In the genomic region with DNA sequence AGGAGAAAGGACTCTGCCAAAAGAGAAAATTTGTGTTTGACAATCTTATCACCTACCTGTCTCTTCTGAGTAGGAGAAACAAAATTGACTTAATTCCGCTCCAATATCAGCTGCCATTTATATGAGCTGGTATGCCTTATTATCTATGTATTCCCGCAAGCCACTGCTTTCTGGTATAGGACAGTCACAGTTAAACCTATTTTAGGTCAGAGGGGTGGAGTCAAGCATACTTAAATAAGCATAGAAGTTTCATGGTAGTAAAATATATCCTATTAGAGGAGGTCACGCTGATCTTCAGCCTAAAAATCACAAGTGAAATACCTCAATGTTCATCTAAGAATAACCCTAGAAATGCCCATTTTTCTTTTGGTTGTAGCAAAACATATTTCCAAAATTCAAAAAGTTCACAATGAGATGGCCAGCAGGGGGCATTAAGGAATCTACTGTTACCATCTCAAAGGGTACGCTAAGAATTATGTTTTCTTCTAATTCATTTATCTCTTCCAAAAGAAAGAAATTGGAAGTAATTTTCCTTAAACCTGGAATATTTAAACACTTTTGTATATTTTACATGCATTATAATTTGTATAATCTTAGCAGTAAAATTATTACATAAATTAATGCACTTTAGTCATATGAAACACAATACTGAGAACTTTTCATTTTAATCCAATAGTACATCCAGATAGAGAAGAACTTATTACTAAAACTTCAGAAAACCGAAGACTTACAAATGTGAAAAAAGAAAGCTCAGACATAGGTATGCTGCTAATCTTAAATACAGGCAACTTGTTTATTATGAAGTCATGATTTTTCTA, we compare ENCODE assay signal across 8 cellular contexts. TPM values are rescaled to one million over a fixed set of nuclear protein-coding genes. Genes with fewer than 3 reads are reported as not detected.
DNase-seq lines count a peak whose midpoint lies in the region; ATAC-seq and TF ChIP-seq lines count a peak whose summit lies in the region.

No MANE protein-coding gene starts in this region.

- H3K9me3 ChIP-seq in SU-DHL-6 (ENCODE audit: insufficient read depth, low read length) = no peaks in the 10 kb centered on the region

- intact Hi-C loops in activated T-helper 2 cell treated with anti-CD3 and anti-CD28 coated beads, Interferon-gamma antibody, Interleukin-2, Interleukin-4, amounts not matched to agents 10 μg/mL and 5 μg/mL and 100 μg/mL, durations not matched to agents 14 hours and 24 hours and 36 hours (cut with micrococcal nuclease) = no loop called here

- H3K4me3 Mint-ChIP-seq in nephron = no peak overlapping the region
- H3K4me3 Mint-ChIP-seq in activated T-helper 2 cell treated with anti-CD3 and anti-CD28 coated beads, Interferon-gamma antibody, Interleukin-2, Interleukin-4, amounts not matched to agents 10 μg/mL and 5 μg/mL and 100 μg/mL, durations not matched to agents 14 hours and 24 hours and 36 hours (ENCODE audit: low read depth) = no peak overlapping the region

- no peak for ATAC-seq in GM18519 (IDR thresholded peaks at IDR 0.05; ENCODE audit: low FRiP score, unreplicated experiment)
- no peak for ATAC-seq in HG02852 (IDR thresholded peaks at IDR 0.05; ENCODE audit: unreplicated experiment)

- H3K27ac Mint-ChIP-seq in nephron = no peak overlapping the region
- H3K27ac Mint-ChIP-seq in activated T-helper 2 cell treated with anti-CD3 and anti-CD28 coated beads, Interferon-gamma antibody, Interleukin-2, Interleukin-4, amounts not matched to agents 10 μg/mL and 5 μg/mL and 100 μg/mL, durations not matched to agents 14 hours and 24 hours and 36 hours = no peak overlapping the region

- no peaks in the 10 kb centered on the region for H3K9me3 Mint-ChIP-seq in nephron
- peaks cover 4% of the 10 kb centered on the region for H3K9me3 Mint-ChIP-seq in activated T-helper 2 cell treated with anti-CD3 and anti-CD28 coated beads, Interferon-gamma antibody, Interleukin-2, Interleukin-4, amounts not matched to agents 10 μg/mL and 5 μg/mL and 100 μg/mL, durations not matched to agents 14 hours and 24 hours and 36 hours

- peaks cover 14% of the 10 kb centered on the region; the same call in 1 of the 2 replicates for H3F3A ChIP-seq in SU-DHL-6 (ENCODE audit: insufficient read depth)

- DNase-seq in AG08396 (ENCODE audit: low spot score) (peak; percentile 20), epidermal melanocyte (ENCODE audit: insufficient read length, low spot score) (peak; percentile 45)
- no peak for DNase-seq in activated T-helper 2 cell treated with anti-CD3 and anti-CD28 coated beads, Interferon-gamma antibody, Interleukin-2, Interleukin-4, amounts not matched to agents 10 μg/mL and 5 μg/mL and 100 μg/mL, durations not matched to agents 14 hours and 24 hours and 36 hours (ENCODE audit: low spot score)

- no peaks in the 10 kb centered on the region for H3K27me3 Mint-ChIP-seq in nephron (ENCODE audit: low read depth)
- no peaks in the 10 kb centered on the region for H3K27me3 Mint-ChIP-seq in activated T-helper 2 cell treated with anti-CD3 and anti-CD28 coated beads, Interferon-gamma antibody, Interleukin-2, Interleukin-4, amounts not matched to agents 10 μg/mL and 5 μg/mL and 100 μg/mL, durations not matched to agents 14 hours and 24 hours and 36 hours (ENCODE audit: low read depth)

- H3K36me3 Mint-ChIP-seq in nephron (ENCODE audit: low read depth) = peaks cover 21% of the 10 kb centered on the region
- peaks cover 11% of the 10 kb centered on the region for H3K36me3 Mint-ChIP-seq in activated T-helper 2 cell treated with anti-CD3 and anti-CD28 coated beads, Interferon-gamma antibody, Interleukin-2, Interleukin-4, amounts not matched to agents 10 μg/mL and 5 μg/mL and 100 μg/mL, durations not matched to agents 14 hours and 24 hours and 36 hours (ENCODE audit: low read depth)

- peaks cover 12% of the 10 kb centered on the region for H4K20me1 ChIP-seq in SU-DHL-6 (ENCODE audit: low read depth, low read length)

- no peak overlapping the region for H3K27ac ChIP-seq in SU-DHL-6 (ENCODE audit: low read depth, low read length)

- TF ChIP-seq CTCF in GM12875 (IDR thresholded peaks at IDR 0.05; ENCODE audit: borderline replicate concordance, insufficient read depth, low read depth, low read length) = peak; percentile 37; the same call in 1 of the 2 replicates
- TF ChIP-seq CTCF in SU-DHL-6 (IDR thresholded peaks at IDR 0.05; ENCODE audit: insufficient read depth, low read length, poor library complexity, severe bottlenecking) = peak; percentile 21
- peak; percentile 49 to 63 (median 54) for TF ChIP-seq CTCF in nephron (IDR thresholded peaks at IDR 0.05; ENCODE audit: unreplicated experiment in 3 of 3)

- H3K36me3 ChIP-seq in SU-DHL-6 (ENCODE audit: low read length) = peaks cover 3% of the 10 kb centered on the region; the same call in 1 of the 2 replicates

- H3K9ac ChIP-seq in SU-DHL-6 (ENCODE audit: low read length) = no peak overlapping the region

- H3K4me2 ChIP-seq in SU-DHL-6 (ENCODE audit: low read depth, low read length, poor library complexity, severe bottlenecking) = peak overlapping the region; percentile 34

- no peak overlapping the region for H2AFZ ChIP-seq in SU-DHL-6 (ENCODE audit: low read depth, low read length, severe bottlenecking)

- H3K9me2 ChIP-seq in SU-DHL-6 (replicated peaks; ENCODE audit: insufficient read depth, low read length) = no peaks in the 10 kb centered on the region

- H3K79me2 ChIP-seq in SU-DHL-6 (ENCODE audit: insufficient read depth, low read length) = peaks cover 100% of the 10 kb centered on the region

- no peaks in the 10 kb centered on the region for H3K27me3 ChIP-seq in SU-DHL-6 (ENCODE audit: low read length)

- H3K4me1 Mint-ChIP-seq in nephron = peaks cover 5% of the 10 kb centered on the region
- H3K4me1 Mint-ChIP-seq in activated T-helper 2 cell treated with anti-CD3 and anti-CD28 coated beads, Interferon-gamma antibody, Interleukin-2, Interleukin-4, amounts not matched to agents 10 μg/mL and 5 μg/mL and 100 μg/mL, durations not matched to agents 14 hours and 24 hours and 36 hours (ENCODE audit: low read depth) = peaks cover 17% of the 10 kb centered on the region

- H3K4me3 ChIP-seq in GM12875 (ENCODE audit: low read depth, low read length) (no peak overlapping the region), SU-DHL-6 (ENCODE audit: insufficient read depth, low read length, poor library complexity, severe bottlenecking) (no peak overlapping the region)

RNA-seq across cellular contexts. Expression of a gene that starts 10.5 kb away (rescaled TPM):
- 43.4 and 46.2 TPM in 2 replicates for total RNA-seq in activated T-helper 2 cell treated with anti-CD3 and anti-CD28 coated beads, Interferon-gamma antibody, Interleukin-2, Interleukin-4, amounts not matched to agents 10 μg/mL and 5 μg/mL and 100 μg/mL, durations not matched to agents 14 hours and 24 hours and 36 hours

RNA-seq across cellular contexts. Expression of a gene that starts 11.2 kb away (rescaled TPM):
- total RNA-seq in activated T-helper 2 cell treated with anti-CD3 and anti-CD28 coated beads, Interferon-gamma antibody, Interleukin-2, Interleukin-4, amounts not matched to agents 10 μg/mL and 5 μg/mL and 100 μg/mL, durations not matched to agents 14 hours and 24 hours and 36 hours = 320 and 328 TPM in 2 replicates

RNA-seq across cellular contexts. Expression of a gene that starts 37.6 kb away (rescaled TPM):
- total RNA-seq in activated T-helper 2 cell treated with anti-CD3 and anti-CD28 coated beads, Interferon-gamma antibody, Interleukin-2, Interleukin-4, amounts not matched to agents 10 μg/mL and 5 μg/mL and 100 μg/mL, durations not matched to agents 14 hours and 24 hours and 36 hours = 10.4 and 15.4 TPM in 2 replicates

RNA-seq across cellular contexts. Expression of a gene that starts 42.5 kb away (rescaled TPM):
- total RNA-seq in activated T-helper 2 cell treated with anti-CD3 and anti-CD28 coated beads, Interferon-gamma antibody, Interleukin-2, Interleukin-4, amounts not matched to agents 10 μg/mL and 5 μg/mL and 100 μg/mL, durations not matched to agents 14 hours and 24 hours and 36 hours = 187 and 191 TPM in 2 replicates
